ENCODE assay signal across 22 cellular contexts in the genomic region with DNA sequence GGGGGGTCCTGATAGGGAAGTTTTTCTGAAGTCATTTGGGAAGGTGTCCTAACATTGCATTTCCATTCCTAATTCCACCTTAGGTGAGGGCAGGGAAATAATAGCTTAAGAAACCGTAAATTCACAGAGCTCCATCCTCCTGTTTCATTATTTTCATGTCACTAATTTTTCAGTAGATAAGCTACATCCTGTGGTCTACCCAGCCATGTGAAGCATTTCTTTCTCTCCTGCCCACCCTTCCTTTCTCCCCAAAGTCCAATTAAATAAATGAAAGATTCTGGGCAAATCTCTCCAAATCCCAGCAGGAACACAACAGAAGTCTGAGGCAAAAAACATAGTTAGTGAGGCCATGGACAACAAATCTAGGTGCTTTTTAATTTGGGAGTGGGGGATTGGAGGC.
DNase-seq lines count a peak whose midpoint lies in the region; ATAC-seq and TF ChIP-seq lines count a peak whose summit lies in the region.
"Had no signal": no experiment of that assay in that cellular context is flagged by ENCODE, and none has a peak within 500 bp of the region (broad histone marks: within the 10 kb centered on the region; RNA-seq: fewer than 3 reads in every experiment).

No MANE protein-coding gene starts in this region.

- H3K27ac ChIP-seq in GM23338 (ENCODE audit: low read depth) = peak overlapping the region; percentile 20; the same call in 1 of the 2 replicates
- no peak overlapping the region for H3K27ac ChIP-seq in mesendoderm (ENCODE audit: low read depth, low read length)
- H3K27ac ChIP-seq in smooth muscle cell (ENCODE audit: low read depth) = peak overlapping the region; percentile 48
- H3K27ac ChIP-seq in vagina = no peak overlapping the region

- no peak overlapping the region for H3K4me2 ChIP-seq in GM23338
- H3K4me2 ChIP-seq in mesendoderm (ENCODE audit: low read length) = no peak overlapping the region
- H3K4me2 ChIP-seq in smooth muscle cell = no peak overlapping the region

- H3K4me3 ChIP-seq in GM23338 (no peak overlapping the region), mesendoderm (ENCODE audit: low read length) (no peak overlapping the region), smooth muscle cell (no peak overlapping the region), vagina (no peak overlapping the region)

- H3K36me3 Mint-ChIP-seq in GM23338 (ENCODE audit: low read depth) (no peaks in the 10 kb centered on the region; the same call in 2 of the 3 replicates), brain (no peaks in the 10 kb centered on the region)
- H3K36me3 Mint-ChIP-seq: CD4-positive, CD25-positive, alpha-beta regulatory T cell had no signal

- H3K4me1 Mint-ChIP-seq in GM23338 (peaks cover 12% of the 10 kb centered on the region), brain (peaks cover 31% of the 10 kb centered on the region)

- H4K5ac ChIP-seq in mesendoderm (ENCODE audit: low read length) = no peak overlapping the region

- H3K23ac ChIP-seq in mesendoderm (ENCODE audit: low read length) = no peak overlapping the region

- TF ChIP-seq CTCF in GM23338 (conservative IDR thresholded peaks at IDR 0.05; ENCODE audit: low read depth in 2 of 2) (no peak), brain (conservative IDR thresholded peaks at IDR 0.05) (no peak), smooth muscle cell (IDR thresholded peaks at IDR 0.05; ENCODE audit: borderline replicate concordance, insufficient read depth, poor library complexity, severe bottlenecking) (no peak), vagina (IDR thresholded peaks at IDR 0.05) (no peak)

- WGBS in mesendoderm (ENCODE audit: extremely low coverage, insufficient coverage, low lambda C conversion rate) = no CpG with 5 or more reads among the region's 1 CpG
- 77% methylated on average over 1 of the region's 1 CpG for WGBS in smooth muscle cell (ENCODE audit: low lambda C conversion rate)

- no peak overlapping the region for H2BK5ac ChIP-seq in mesendoderm (ENCODE audit: low read length)

- H3K56ac ChIP-seq in mesendoderm (ENCODE audit: low read length) = no peak overlapping the region

- no peaks in the 10 kb centered on the region for H3K9me2 ChIP-seq in GM23338 (ENCODE audit: insufficient read depth)

- ATAC-seq in GM23338 (no peak), GM18861 (IDR thresholded peaks at IDR 0.05; ENCODE audit: unreplicated experiment) (no peak)
- ATAC-seq: Panc1 had no signal

- H3K36me3 ChIP-seq in GM23338 (ENCODE audit: insufficient read depth) = no peaks in the 10 kb centered on the region
- H3K36me3 ChIP-seq in mesendoderm (ENCODE audit: control insufficient read depth, insufficient read depth, low read length) = no peaks in the 10 kb centered on the region
- no peaks in the 10 kb centered on the region for H3K36me3 ChIP-seq in smooth muscle cell (ENCODE audit: low read depth)
- no peaks in the 10 kb centered on the region for H3K36me3 ChIP-seq in vagina
- H3K36me3 ChIP-seq: BE2C had no signal

- H3K27me3 ChIP-seq in GM23338 (ENCODE audit: insufficient read depth) = no peaks in the 10 kb centered on the region
- no peaks in the 10 kb centered on the region for H3K27me3 ChIP-seq in mesendoderm (ENCODE audit: insufficient read depth, low read length, poor library complexity)
- no peaks in the 10 kb centered on the region for H3K27me3 ChIP-seq in smooth muscle cell (ENCODE audit: low read depth)
- H3K27me3 ChIP-seq in vagina = no peaks in the 10 kb centered on the region
- H3K27me3 ChIP-seq: BE2C had no signal

- H3K18ac ChIP-seq in mesendoderm (ENCODE audit: low read length) = no peak overlapping the region

- intact Hi-C loops in vagina (cut with DNase I) = no loop called here

- no peak overlapping the region for H3K9ac ChIP-seq in mesendoderm (ENCODE audit: low read length)
- H3K9ac ChIP-seq in smooth muscle cell (ENCODE audit: low read depth) = no peak overlapping the region

- no peak overlapping the region for H3K4ac ChIP-seq in mesendoderm (ENCODE audit: low read depth, low read length)

- H3K9me3 Mint-ChIP-seq in GM23338 (no peaks in the 10 kb centered on the region), brain (no peaks in the 10 kb centered on the region)

- H3K9me3 ChIP-seq in smooth muscle cell (replicated peaks; ENCODE audit: low read depth) (no peaks in the 10 kb centered on the region), vagina (no peaks in the 10 kb centered on the region)
- H3K9me3 ChIP-seq: BE2C had no signal

- peaks cover 6% of the 10 kb centered on the region; the same call in 1 of the 2 replicates for H3K4me1 ChIP-seq in GM23338 (ENCODE audit: insufficient read depth)
- H3K4me1 ChIP-seq in mesendoderm (ENCODE audit: control insufficient read depth, low read depth, low read length) = peaks cover 2% of the 10 kb centered on the region
- peaks cover 13% of the 10 kb centered on the region for H3K4me1 ChIP-seq in smooth muscle cell (ENCODE audit: low read depth)
- H3K4me1 ChIP-seq in vagina = no peaks in the 10 kb centered on the region
- H3K4me1 ChIP-seq: BE2C had no signal

- H3K79me1 ChIP-seq in mesendoderm (ENCODE audit: low read length) = no peaks in the 10 kb centered on the region

- H3F3A ChIP-seq in GM23338 (replicated peaks; ENCODE audit: low read depth) (0 out of 2 replicates have a peak, but pooled peaks cover 3% of the 10 kb centered on the region), smooth muscle cell (ENCODE audit: low read depth) (no peaks in the 10 kb centered on the region)

- no peak overlapping the region for H2BK120ac ChIP-seq in mesendoderm (ENCODE audit: low read depth, low read length)

- H3K4me3 Mint-ChIP-seq in GM23338 (no peak overlapping the region), brain (peak overlapping the region in 1 of 5 experiments; percentile 8)

- DNase-seq in GM23338 (ENCODE audit: low spot score) (no peak), mesendoderm (no peak), smooth muscle cell (lab: John Stamatoyannopoulos, UW; ENCODE audit: unreplicated experiment) (no peak), kidney tubule cell (ENCODE audit: low spot score) (no peak), vagina (ENCODE audit: extremely low spot score in 2 of 2) (no peak)
- DNase-seq in stimulated activated CD4-positive, alpha-beta T cell treated with anti-CD3 and anti-CD28 coated beads, Interleukin-12 subunit alpha, Interleukin-12 subunit beta, amount 100 ng/mL, for 4 hours = no peak
- DNase-seq: BE2C; CD4-positive, CD25-positive, alpha-beta regulatory T cell; DMS 273 treated with DMSO at 0.1 percent for 48 hours; DMS79 treated with DMSO at 0.1 percent for 48 hours; H7; KG1; NCI-H1105; NCI-H146; NCI-H2029 treated with DMSO at 0.1 percent for 48 hours; NCI-H345; NCI-H524; NCI-H774; SIG-M5 had no signal

- no peak overlapping the region for H2AK5ac ChIP-seq in mesendoderm (ENCODE audit: low read length)

- TF ChIP-seq POLR2A in vagina (IDR thresholded peaks at IDR 0.05) = no peak

- H3K27ac Mint-ChIP-seq in GM23338 (no peak overlapping the region), brain (peak overlapping the region in 3 of 5 experiments; percentile 30 to 51 (median 41))

- H4K20me1 ChIP-seq in GM23338 (replicated peaks; ENCODE audit: insufficient read depth) (peaks cover 6% of the 10 kb centered on the region; the same call in 1 of the 2 replicates), smooth muscle cell (ENCODE audit: low read depth) (no peaks in the 10 kb centered on the region)

- H3K27me3 Mint-ChIP-seq in GM23338 (ENCODE audit: insufficient read depth, low read depth, poor library complexity) = no peaks in the 10 kb centered on the region
- H3K27me3 Mint-ChIP-seq in brain = no peaks in the 10 kb centered on the region
- H3K27me3 Mint-ChIP-seq: CD4-positive, CD25-positive, alpha-beta regulatory T cell had no signal

- H2AFZ ChIP-seq in GM23338 (no peak overlapping the region), smooth muscle cell (ENCODE audit: low read depth) (no peak overlapping the region)

- H2BK15ac ChIP-seq in mesendoderm (replicated peaks; ENCODE audit: low read depth) = no peak overlapping the region

- peak overlapping the region; percentile 28 for H4K8ac ChIP-seq in mesendoderm (ENCODE audit: low read depth, low read length)

- no peaks in the 10 kb centered on the region for H3K79me2 ChIP-seq in GM23338 (replicated peaks; ENCODE audit: insufficient read depth)
- H3K79me2 ChIP-seq in mesendoderm (ENCODE audit: control insufficient read depth, insufficient read depth, low read length) = no peaks in the 10 kb centered on the region
- no peaks in the 10 kb centered on the region for H3K79me2 ChIP-seq in smooth muscle cell (ENCODE audit: low read depth)

TF ChIP-seq in GM23338, 12 proteins besides CTCF, POLR2A, EP300 and RAD21:
- TF ChIP-seq, protein P1, sequence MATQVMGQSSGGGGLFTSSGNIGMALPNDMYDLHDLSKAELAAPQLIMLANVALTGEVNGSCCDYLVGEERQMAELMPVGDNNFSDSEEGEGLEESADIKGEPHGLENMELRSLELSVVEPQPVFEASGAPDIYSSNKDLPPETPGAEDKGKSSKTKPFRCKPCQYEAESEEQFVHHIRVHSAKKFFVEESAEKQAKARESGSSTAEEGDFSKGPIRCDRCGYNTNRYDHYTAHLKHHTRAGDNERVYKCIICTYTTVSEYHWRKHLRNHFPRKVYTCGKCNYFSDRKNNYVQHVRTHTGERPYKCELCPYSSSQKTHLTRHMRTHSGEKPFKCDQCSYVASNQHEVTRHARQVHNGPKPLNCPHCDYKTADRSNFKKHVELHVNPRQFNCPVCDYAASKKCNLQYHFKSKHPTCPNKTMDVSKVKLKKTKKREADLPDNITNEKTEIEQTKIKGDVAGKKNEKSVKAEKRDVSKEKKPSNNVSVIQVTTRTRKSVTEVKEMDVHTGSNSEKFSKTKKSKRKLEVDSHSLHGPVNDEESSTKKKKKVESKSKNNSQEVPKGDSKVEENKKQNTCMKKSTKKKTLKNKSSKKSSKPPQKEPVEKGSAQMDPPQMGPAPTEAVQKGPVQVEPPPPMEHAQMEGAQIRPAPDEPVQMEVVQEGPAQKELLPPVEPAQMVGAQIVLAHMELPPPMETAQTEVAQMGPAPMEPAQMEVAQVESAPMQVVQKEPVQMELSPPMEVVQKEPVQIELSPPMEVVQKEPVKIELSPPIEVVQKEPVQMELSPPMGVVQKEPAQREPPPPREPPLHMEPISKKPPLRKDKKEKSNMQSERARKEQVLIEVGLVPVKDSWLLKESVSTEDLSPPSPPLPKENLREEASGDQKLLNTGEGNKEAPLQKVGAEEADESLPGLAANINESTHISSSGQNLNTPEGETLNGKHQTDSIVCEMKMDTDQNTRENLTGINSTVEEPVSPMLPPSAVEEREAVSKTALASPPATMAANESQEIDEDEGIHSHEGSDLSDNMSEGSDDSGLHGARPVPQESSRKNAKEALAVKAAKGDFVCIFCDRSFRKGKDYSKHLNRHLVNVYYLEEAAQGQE (IDR thresholded peaks at IDR 0.05; ENCODE audit: unreplicated experiment) = no peak
- no peak for TF ChIP-seq EZH2phosphoT487 (IDR thresholded peaks at IDR 0.05; ENCODE audit: unreplicated experiment)
- no peak for TF ChIP-seq ZNF331 (CRISPR knock-in tag; IDR thresholded peaks at IDR 0.05; ENCODE audit: low read depth)
- TF ChIP-seq EZH2 (IDR thresholded peaks at IDR 0.05; ENCODE audit: low read depth, unreplicated experiment) = no peak
TF ChIP-seq in GM23338: peak in this region for 0.

Comparison
In these comparisons a context has a peak if more than half of its experiments do, and no peak if none do; other contexts are left out.
1. H3K27ac ChIP-seq: peak in GM23338 (single experiment) and smooth muscle cell (single experiment); none in mesendoderm (single experiment) and vagina (single experiment).